Comparison of ENCODE assay signal across 11 cellular contexts in the genomic region with DNA sequence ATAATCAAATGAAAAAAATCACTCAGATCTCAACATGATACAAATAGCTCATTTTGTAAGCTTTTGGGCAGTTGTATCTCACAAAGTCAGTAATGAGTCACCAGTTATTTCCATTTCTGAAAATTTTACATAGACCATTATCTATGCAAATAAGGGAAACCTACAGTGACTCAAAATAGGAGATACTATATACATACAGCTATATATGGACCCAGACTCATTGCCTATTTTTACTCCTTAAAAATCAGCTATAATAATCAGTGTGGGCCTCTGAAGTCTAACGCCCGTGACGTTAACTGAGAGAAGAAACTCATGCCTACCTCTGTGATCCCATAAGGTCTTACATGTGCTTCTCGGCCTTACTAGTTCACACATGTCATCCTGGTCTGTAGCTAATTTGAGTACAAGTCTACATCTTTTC. TPM values are rescaled to one million over a fixed set of nuclear protein-coding genes. Genes with fewer than 3 reads are reported as not detected.
DNase-seq lines count a peak whose midpoint lies in the region; ATAC-seq and TF ChIP-seq lines count a peak whose summit lies in the region.
"Had no signal": no experiment of that assay in that cellular context is flagged by ENCODE, and none has a peak within 500 bp of the region (broad histone marks: within the 10 kb centered on the region; RNA-seq: fewer than 3 reads in every experiment).

No MANE protein-coding gene starts in this region.

- no peaks in the 10 kb centered on the region for H3K27me3 ChIP-seq in ascending aorta
- H3K27me3 ChIP-seq: testis had no signal

- peak; percentile 65 for ATAC-seq in GM18502 (IDR thresholded peaks at IDR 0.05; ENCODE audit: poor library complexity, unreplicated experiment)
- peak; percentile 67 for ATAC-seq in GM21381 (IDR thresholded peaks at IDR 0.05; ENCODE audit: unreplicated experiment)
- peak; percentile 63 for ATAC-seq in HG03159 (IDR thresholded peaks at IDR 0.05; ENCODE audit: unreplicated experiment)

- TF ChIP-seq CTCF in ascending aorta (IDR thresholded peaks at IDR 0.05), result no peak

- no peak overlapping the region for H3K4me3 ChIP-seq in ascending aorta
- H3K4me3 ChIP-seq: testis had no signal

- no peaks in the 10 kb centered on the region for H3K9me3 ChIP-seq in ascending aorta
- H3K9me3 ChIP-seq: testis had no signal

- H3K4me1 ChIP-seq in ascending aorta, result peaks cover 8 to 33% of the 10 kb centered on the region in 2 donors
- H3K4me1 ChIP-seq: testis had no signal

- peak overlapping the region; percentile 2 to 31 for H3K27ac ChIP-seq in ascending aorta
- H3K27ac ChIP-seq: testis had no signal

- intact Hi-C loops in ascending aorta (cut with DNase I), result loop anchor here (2.0 kb wide), 1 partner anchor 14 kb away; no protein-coding TSS in a partner anchor

- H3K36me3 ChIP-seq in ascending aorta, result no peaks in the 10 kb centered on the region

- DNase-seq in ascending aorta (ENCODE audit: low spot score in 2 of 2) (no peak), amniotic stem cell (lab: John Stamatoyannopoulos, UW) (no peak), NCI-H345 (lab: John Stamatoyannopoulos, UW) (no peak), retina (no peak), DMS153 (lab: John Stamatoyannopoulos, UW) (no peak)
- DNase-seq: foreskin melanocyte, NCI-H1930, testis had no signal

RNA-seq across cellular contexts. Expression of a gene that starts 31.6 kb away (rescaled TPM):
- total RNA-seq in ascending aorta, result 62.3 TPM
